ENCODE assay signal across 35 cellular contexts in the genomic region with DNA sequence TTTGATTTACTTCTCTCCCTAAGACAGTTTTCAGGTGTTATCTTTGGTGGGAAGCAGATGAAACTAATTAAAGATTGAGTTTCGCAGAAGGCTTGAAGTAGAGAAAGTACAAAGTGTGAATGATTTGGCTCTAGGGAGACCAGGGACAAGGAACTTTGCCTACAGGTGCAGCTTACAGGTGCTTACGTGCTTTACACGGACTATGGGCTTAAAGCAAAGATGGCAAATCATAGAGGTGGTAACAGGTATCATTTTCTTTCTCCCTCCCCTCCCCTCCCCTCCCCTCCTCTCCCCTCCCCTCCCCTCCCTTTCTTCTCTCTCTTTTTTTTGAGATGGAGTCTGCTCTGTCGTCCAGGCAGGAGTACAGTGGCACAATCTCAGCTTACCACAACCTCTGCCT.
DNase-seq lines count a peak whose midpoint lies in the region; ATAC-seq, FAIRE-seq and TF ChIP-seq lines count a peak whose summit lies in the region.
"Had no signal": no experiment of that assay in that cellular context is flagged by ENCODE, and none has a peak within 500 bp of the region (broad histone marks: within the 10 kb centered on the region; RNA-seq: fewer than 3 reads in every experiment).

No MANE protein-coding gene starts in this region.

- H3K9me3 ChIP-seq in HepG2 (ENCODE audit: low read length) (no peaks in the 10 kb centered on the region), right lobe of liver (no peaks in the 10 kb centered on the region), K562 (replicated peaks; ENCODE audit: control insufficient read depth, insufficient read depth, low read depth, low read length) (no peaks in the 10 kb centered on the region), tibial nerve (peaks cover 0 to 3% (median 0%) of the 10 kb centered on the region in 4 donors)
- H3K9me3 ChIP-seq: A549, BE2C, BLaER1, Caco-2 had no signal

- in situ Hi-C loops in HepG2 (cut with HindIII; ENCODE audit: extremely low pct_ligation_motif_present, low pct_unique_long_range_greater_than_20kb) (no loop called here), K562 (cut with MboI) (no loop called here)

- POLR2A ChIA-PET in HepG2 (lab: Yijun Ruan, JAX) = no interaction called here
- POLR2A ChIA-PET in K562 (lab: Yijun Ruan, JAX) = no interaction called here

- H4K20me1 ChIP-seq in HepG2 (ENCODE audit: insufficient read depth, low read length) (no peaks in the 10 kb centered on the region), K562 (replicated peaks; ENCODE audit: control insufficient read depth, insufficient read depth, low read length) (no peaks in the 10 kb centered on the region)
- H4K20me1 ChIP-seq: BLaER1; BLaER1 treated with 17β-estradiol and CSF1 and Interleukin-3, amounts not matched to agents 10 nM and 100 nM had no signal

- intact Hi-C loops in HepG2 (cut with micrococcal nuclease; ENCODE audit: unreplicated experiment) = no loop called here
- intact Hi-C loops in right lobe of liver (cut with DNase I) = no loop called here
- intact Hi-C loops in K562 (cut with micrococcal nuclease) = no loop called here

- FAIRE-seq in HepG2 (lab: Jason Lieb, UNC) = no peak
- no peak for FAIRE-seq in K562 (lab: Jason Lieb, UNC)
- FAIRE-seq: A204.1, A549, D721Med had no signal

- TF ChIP-seq CTCF in HepG2 (CRISPR knock-in tag; IDR thresholded peaks at IDR 0.05) = no peak
- TF ChIP-seq CTCF in right lobe of liver (IDR thresholded peaks at IDR 0.05) = no peak
- TF ChIP-seq CTCF in K562 (IDR thresholded peaks at IDR 0.05 in 2 of 3, conservative IDR thresholded peaks at IDR 0.05 in 1 of 3; ENCODE audit: insufficient read depth in 2 of 3, low read depth in 1 of 3, low read length in 3 of 3) = no peak
- no peak for TF ChIP-seq CTCF in tibial nerve (IDR thresholded peaks at IDR 0.05)

- TF ChIP-seq POLR2A in HepG2 (IDR thresholded peaks at IDR 0.05; ENCODE audit: insufficient read depth in 1 of 2, low read depth in 2 of 2, low read length in 2 of 2) = no peak
- no peak for TF ChIP-seq POLR2A in right lobe of liver (IDR thresholded peaks at IDR 0.05)
- TF ChIP-seq POLR2A in K562 (conservative IDR thresholded peaks at IDR 0.05) = no peak
- no peak for TF ChIP-seq POLR2A in tibial nerve (IDR thresholded peaks at IDR 0.05)

- no peak overlapping the region for H3K4me3 ChIP-seq in HepG2 (replicated peaks in 1 of 3; ENCODE audit: insufficient read depth in 1 of 3, low read depth in 2 of 3, low read length in 3 of 3)
- H3K4me3 ChIP-seq in right lobe of liver = no peak overlapping the region
- no peak overlapping the region for H3K4me3 ChIP-seq in K562
- H3K4me3 ChIP-seq in tibial nerve = no peak overlapping the region
- H3K4me3 ChIP-seq: A549; BLaER1; BLaER1 treated with 17β-estradiol and CSF1 and Interleukin-3, amounts not matched to agents 10 nM and 100 nM had no signal

- H3K9me1 ChIP-seq in K562 (ENCODE audit: control insufficient read depth, insufficient read depth, low read length) = no peaks in the 10 kb centered on the region

- H2AFZ ChIP-seq in HepG2 (ENCODE audit: low read length) (no peak overlapping the region), K562 (ENCODE audit: low read depth, low read length) (no peak overlapping the region)

- H3K79me2 ChIP-seq in HepG2 (ENCODE audit: insufficient read depth, low read length) (no peaks in the 10 kb centered on the region), K562 (ENCODE audit: control insufficient read depth, insufficient read depth, low read length) (no peaks in the 10 kb centered on the region)

- no peak overlapping the region for H3K4me2 ChIP-seq in HepG2 (ENCODE audit: low read depth, low read length)
- H3K4me2 ChIP-seq in K562 (ENCODE audit: insufficient read depth, low read length) = no peak overlapping the region
- H3K4me2 ChIP-seq: A549; BLaER1; BLaER1 treated with 17β-estradiol and CSF1 and Interleukin-3, amounts not matched to agents 10 nM and 100 nM had no signal

- H3K9ac ChIP-seq in HepG2 (ENCODE audit: insufficient read depth, low read depth, low read length) (no peak overlapping the region), K562 (ENCODE audit: insufficient read depth in 1 of 2, low read depth in 2 of 2, low read length in 2 of 2) (no peak overlapping the region)
- H3K9ac ChIP-seq: BLaER1; BLaER1 treated with 17β-estradiol and CSF1 and Interleukin-3, amounts not matched to agents 10 nM and 100 nM had no signal

- CTCF ChIA-PET in HepG2 (lab: Yijun Ruan, JAX; ENCODE audit: low intra/inter-chr PET ratio, low total read pairs) = no interaction called here
- CTCF ChIA-PET in K562 (lab: Yijun Ruan, JAX; ENCODE audit: low intra/inter-chr PET ratio) = no interaction called here

- DNase-seq in HepG2 (ENCODE audit: low spot score) = no peak
- DNase-seq in right lobe of liver = no peak
- DNase-seq in NCI-H526 (lab: John Stamatoyannopoulos, UW) = peak; percentile 50 to 78
- DNase-seq in NCI-H526 treated with DMSO at 0.1 percent for 48 hours (lab: John Stamatoyannopoulos, UW) = peak; percentile 70
- no peak for DNase-seq in K562 (ENCODE audit: extremely low read depth in 1 of 4, low spot score in 3 of 4)
- DNase-seq in tibial nerve (ENCODE audit: low spot score in 2 of 2) = no peak
- no peak for DNase-seq in activated CD4-positive, alpha-beta T cell treated with anti-CD3 and anti-CD28 coated beads for 1 hour
- DNase-seq: 8988T; ACHN; AML-193; BE2C; C1 segment of cervical spinal cord; Caco-2; Calu3; CD4-positive, alpha-beta memory T cell; CD4-positive, alpha-beta T cell; CD4-positive, CD25-positive, alpha-beta regulatory T cell; CD8-positive, alpha-beta memory T cell; CD8-positive, alpha-beta T cell; COR-L47; DMS 273 treated with DMSO at 0.1 percent for 48 hours; DMS153; DMS53; DMS79; DMS79 treated with DMSO at 0.1 percent for 48 hours; DND-41; EL had no signal

- H3K27ac ChIP-seq in HepG2 (ENCODE audit: extremely low read length, insufficient read depth, low read length) (no peak overlapping the region), right lobe of liver (no peak overlapping the region), K562 (ENCODE audit: extremely low read depth, low read depth, low read length) (no peak overlapping the region), tibial nerve (no peak overlapping the region)
- H3K27ac ChIP-seq: 22Rv1; A549; BLaER1; BLaER1 treated with 17β-estradiol and CSF1 and Interleukin-3, amounts not matched to agents 10 nM and 100 nM; C4-2B had no signal

- WGBS in HepG2 (ENCODE audit: low lambda C conversion rate) = 12% methylated on average over 4 of the region's 4 CpGs
- WGBS in right lobe of liver (ENCODE audit: insufficient coverage, low coverage, low lambda C conversion rate, missing lambda C conversion rate) = 57% methylated on average over 4 of the region's 4 CpGs
- WGBS in K562 (ENCODE audit: insufficient coverage, low coverage, missing lambda C conversion rate) = 0% methylated on average over 4 of the region's 4 CpGs
- WGBS in tibial nerve, 2 donors = 66 to 68% methylated on average over 4 of the region's 4 CpGs

- TF ChIP-seq RAD21 in HepG2 (CRISPR knock-in tag; IDR thresholded peaks at IDR 0.05) (no peak), K562 (CRISPR knock-in tag; conservative IDR thresholded peaks at IDR 0.05 in 1 of 2, IDR thresholded peaks at IDR 0.05 in 1 of 2) (no peak)

- TF ChIP-seq EP300 in HepG2 (IDR thresholded peaks at IDR 0.05; ENCODE audit: low read depth in 2 of 2, low read length in 2 of 2) (no peak), HepG2 (CRISPR knock-in tag; IDR thresholded peaks at IDR 0.05; ENCODE audit: borderline replicate concordance) (no peak), K562 (IDR thresholded peaks at IDR 0.05; ENCODE audit: low read length) (no peak), tibial nerve (IDR thresholded peaks at IDR 0.05) (no peak)

- no peaks in the 10 kb centered on the region for H3K36me3 ChIP-seq in HepG2 (replicated peaks in 1 of 2; ENCODE audit: control insufficient read depth in 1 of 2, insufficient read depth in 2 of 2, low read length in 2 of 2)
- H3K36me3 ChIP-seq in right lobe of liver = no peaks in the 10 kb centered on the region
- no peaks in the 10 kb centered on the region for H3K36me3 ChIP-seq in K562 (ENCODE audit: control insufficient read depth, insufficient read depth, low read length)
- no peaks in the 10 kb centered on the region for H3K36me3 ChIP-seq in tibial nerve
- H3K36me3 ChIP-seq: BE2C; BLaER1; BLaER1 treated with 17β-estradiol and CSF1 and Interleukin-3, amounts not matched to agents 10 nM and 100 nM had no signal

- BruUV-seq in HepG2 (replicated peaks; lab: Mats Ljungman, UMichigan) (no TSS peak), K562 (replicated peaks; lab: Mats Ljungman, UMichigan) (no TSS peak)

- ATAC-seq in HepG2 (no peak), right lobe of liver (no peak), K562 (no peak), HG03460 (IDR thresholded peaks at IDR 0.05; ENCODE audit: unreplicated experiment) (no peak)
- ATAC-seq: A549; CD8-positive, alpha-beta T cell had no signal

- H3K27me3 ChIP-seq in HepG2 (ENCODE audit: control insufficient read depth in 1 of 2, insufficient read depth in 2 of 2, low read length in 2 of 2) (no peaks in the 10 kb centered on the region), right lobe of liver (no peaks in the 10 kb centered on the region), K562 (ENCODE audit: control insufficient read depth in 2 of 2, insufficient read depth in 2 of 2, low read length in 2 of 2) (no peaks in the 10 kb centered on the region), tibial nerve (no peaks in the 10 kb centered on the region)
- H3K27me3 ChIP-seq: BE2C; BLaER1; BLaER1 treated with 17β-estradiol and CSF1 and Interleukin-3, amounts not matched to agents 10 nM and 100 nM had no signal

- H3K4me1 ChIP-seq in HepG2 (ENCODE audit: insufficient read depth, low read length) = no peaks in the 10 kb centered on the region
- no peaks in the 10 kb centered on the region for H3K4me1 ChIP-seq in right lobe of liver
- H3K4me1 ChIP-seq in K562 (replicated peaks in 1 of 2; ENCODE audit: control insufficient read depth in 2 of 2, insufficient read depth in 2 of 2, low read length in 2 of 2) = no peaks in the 10 kb centered on the region
- H3K4me1 ChIP-seq in tibial nerve = no peaks in the 10 kb centered on the region
- H3K4me1 ChIP-seq: A549; BE2C; BLaER1; BLaER1 treated with 17β-estradiol and CSF1 and Interleukin-3, amounts not matched to agents 10 nM and 100 nM; Caco-2 had no signal

TF ChIP-seq in K562, 482 proteins besides CTCF, POLR2A, EP300 and RAD21 (continues in another document):
- TF ChIP-seq POLR2AphosphoS5 (IDR thresholded peaks at IDR 0.05; ENCODE audit: control insufficient read depth, insufficient read depth, low read depth, low read length) (no peak), HNRNPK (IDR thresholded peaks at IDR 0.05; ENCODE audit: low read depth, low read length, poor library complexity, severe bottlenecking) (peak; percentile 19), TEAD4 (IDR thresholded peaks at IDR 0.05; ENCODE audit: low read length) (no peak), TEAD4 (CRISPR knock-in tag; IDR thresholded peaks at IDR 0.05; ENCODE audit: borderline replicate concordance) (no peak), HLTF (IDR thresholded peaks at IDR 0.05) (no peak), STAG1 (CRISPR knock-in tag; IDR thresholded peaks at IDR 0.05; ENCODE audit: borderline replicate concordance) (no peak)

Comparison
In these comparisons a context has a peak if more than half of its experiments do, and no peak if none do; other contexts are left out.
1. DNase-seq: peak in NCI-H526 (2 of 2) and NCI-H526 treated with DMSO at 0.1 percent for 48 hours (single experiment); none in HepG2 (single experiment), right lobe of liver (0 of 3), K562 (0 of 4), tibial nerve (0 of 2) and activated CD4-positive, alpha-beta T cell treated with anti-CD3 and anti-CD28 coated beads for 1 hour (single experiment).
2. Of the 241 proteins assayed by ChIP-seq in both HepG2 and K562: peak only in HepG2: none; only in K562: none; in both: HNRNPK; in neither: 240.